ENCODE assay signal across 2 cellular contexts in the genomic region with DNA sequence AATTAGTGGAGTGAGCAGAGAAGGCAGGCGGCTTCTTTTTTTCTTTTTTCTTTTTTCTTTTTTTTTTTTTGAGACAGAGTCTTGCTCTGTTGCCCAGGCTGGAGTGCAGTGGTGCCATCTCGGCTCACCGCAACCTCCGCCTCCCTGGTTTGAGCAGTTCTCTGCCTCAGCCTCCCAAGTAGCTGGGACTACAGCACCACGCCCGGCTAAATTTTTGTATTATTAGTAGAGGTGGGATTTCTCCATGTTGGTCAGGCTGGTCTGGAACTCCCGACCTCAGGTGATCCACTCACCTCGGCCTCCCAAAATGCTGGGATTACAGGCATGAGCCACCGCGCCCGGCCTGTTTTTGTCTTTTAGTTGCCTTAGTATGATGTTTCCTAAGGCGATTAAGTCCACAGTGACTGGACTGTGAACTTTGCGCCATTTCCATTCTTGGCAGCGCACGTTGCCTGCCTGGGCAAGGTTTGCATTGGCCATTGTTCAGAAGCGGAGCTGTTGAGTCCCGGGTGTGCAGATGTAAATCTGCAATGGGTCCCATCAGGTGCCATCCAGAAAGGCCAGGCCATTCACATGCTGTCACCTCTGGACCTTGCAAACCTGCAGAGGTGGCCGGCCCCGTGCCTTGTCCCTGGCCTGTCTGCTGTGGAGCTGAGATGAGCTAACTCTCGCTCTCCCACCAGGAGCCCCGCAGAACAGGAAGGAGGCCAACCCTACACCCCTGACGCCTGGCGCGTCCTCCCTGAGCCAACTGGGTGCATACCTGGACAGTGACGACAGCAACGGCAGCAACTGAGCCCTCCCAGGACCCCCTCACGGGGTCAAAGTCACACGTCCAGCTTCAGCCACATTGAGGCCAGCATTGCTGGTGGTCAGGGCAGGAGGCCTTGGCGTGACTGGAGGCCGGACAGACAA.
TF ChIP-seq lines count a peak whose summit lies in the region.

No MANE protein-coding gene starts in this region.

TF ChIP-seq in GM12878, 131 proteins besides CTCF, POLR2A, EP300 and RAD21:
- TF ChIP-seq, protein P1, sequence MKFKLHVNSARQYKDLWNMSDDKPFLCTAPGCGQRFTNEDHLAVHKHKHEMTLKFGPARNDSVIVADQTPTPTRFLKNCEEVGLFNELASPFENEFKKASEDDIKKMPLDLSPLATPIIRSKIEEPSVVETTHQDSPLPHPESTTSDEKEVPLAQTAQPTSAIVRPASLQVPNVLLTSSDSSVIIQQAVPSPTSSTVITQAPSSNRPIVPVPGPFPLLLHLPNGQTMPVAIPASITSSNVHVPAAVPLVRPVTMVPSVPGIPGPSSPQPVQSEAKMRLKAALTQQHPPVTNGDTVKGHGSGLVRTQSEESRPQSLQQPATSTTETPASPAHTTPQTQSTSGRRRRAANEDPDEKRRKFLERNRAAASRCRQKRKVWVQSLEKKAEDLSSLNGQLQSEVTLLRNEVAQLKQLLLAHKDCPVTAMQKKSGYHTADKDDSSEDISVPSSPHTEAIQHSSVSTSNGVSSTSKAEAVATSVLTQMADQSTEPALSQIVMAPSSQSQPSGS (IDR thresholded peaks at IDR 0.05; ENCODE audit: low read length) = no peak
- no peak for TF ChIP-seq RUNX3 (IDR thresholded peaks at IDR 0.05; ENCODE audit: low read length)
- TF ChIP-seq, protein P2, sequence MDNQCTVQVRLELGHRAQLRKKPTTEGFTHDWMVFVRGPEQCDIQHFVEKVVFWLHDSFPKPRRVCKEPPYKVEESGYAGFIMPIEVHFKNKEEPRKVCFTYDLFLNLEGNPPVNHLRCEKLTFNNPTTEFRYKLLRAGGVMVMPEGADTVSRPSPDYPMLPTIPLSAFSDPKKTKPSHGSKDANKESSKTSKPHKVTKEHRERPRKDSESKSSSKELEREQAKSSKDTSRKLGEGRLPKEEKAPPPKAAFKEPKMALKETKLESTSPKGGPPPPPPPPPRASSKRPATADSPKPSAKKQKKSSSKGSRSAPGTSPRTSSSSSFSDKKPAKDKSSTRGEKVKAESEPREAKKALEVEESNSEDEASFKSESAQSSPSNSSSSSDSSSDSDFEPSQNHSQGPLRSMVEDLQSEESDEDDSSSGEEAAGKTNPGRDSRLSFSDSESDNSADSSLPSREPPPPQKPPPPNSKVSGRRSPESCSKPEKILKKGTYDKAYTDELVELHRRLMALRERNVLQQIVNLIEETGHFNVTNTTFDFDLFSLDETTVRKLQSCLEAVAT (IDR thresholded peaks at IDR 0.05) = no peak
- TF ChIP-seq SMC3 (IDR thresholded peaks at IDR 0.05; ENCODE audit: borderline replicate concordance, low read length) = no peak
- TF ChIP-seq EGR1 (IDR thresholded peaks at IDR 0.05; ENCODE audit: borderline replicate concordance in 1 of 2, low read depth in 2 of 2, low read length in 2 of 2) = no peak
- no peak for TF ChIP-seq NR2C2 (IDR thresholded peaks at IDR 0.05; ENCODE audit: borderline replicate concordance, control insufficient read depth, insufficient read length, low read depth)
- no peak for TF ChIP-seq TCF7 (IDR thresholded peaks at IDR 0.05; ENCODE audit: borderline replicate concordance)
- no peak for TF ChIP-seq ZNF384 (IDR thresholded peaks at IDR 0.05; ENCODE audit: borderline replicate concordance, low read depth, low read length)
- TF ChIP-seq TARDBP (IDR thresholded peaks at IDR 0.05; ENCODE audit: borderline replicate concordance) = no peak
- no peak for TF ChIP-seq CREB1 (IDR thresholded peaks at IDR 0.05; ENCODE audit: low read depth)
- no peak for TF ChIP-seq RFX5 (IDR thresholded peaks at IDR 0.05; ENCODE audit: low read depth, low read length)
- no peak for TF ChIP-seq SREBF2 (IDR thresholded peaks at IDR 0.05; ENCODE audit: low read length)

TF ChIP-seq in liver, 16 proteins besides CTCF, POLR2A, EP300 and RAD21:
- TF ChIP-seq FOXA2 (IDR thresholded peaks at IDR 0.05) = peak; percentile 82
- TF ChIP-seq HNF4G (IDR thresholded peaks at IDR 0.05) = peak; percentile 89
- peak in 1 of 2 donors; percentile 80 for TF ChIP-seq EGR1 (IDR thresholded peaks at IDR 0.05; ENCODE audit: low read depth in 2 of 2)
- peak; percentile 95 for TF ChIP-seq HNF4A (conservative IDR thresholded peaks at IDR 0.05)
- peak; percentile 86 for TF ChIP-seq FOXA1 (IDR thresholded peaks at IDR 0.05)
- TF ChIP-seq TAF1 (conservative IDR thresholded peaks at IDR 0.05) = no peak
- TF ChIP-seq YY1 (IDR thresholded peaks at IDR 0.05) = peak; percentile 93
- TF ChIP-seq SP1 (IDR thresholded peaks at IDR 0.05) = peak; percentile 99
- TF ChIP-seq, protein P3, sequence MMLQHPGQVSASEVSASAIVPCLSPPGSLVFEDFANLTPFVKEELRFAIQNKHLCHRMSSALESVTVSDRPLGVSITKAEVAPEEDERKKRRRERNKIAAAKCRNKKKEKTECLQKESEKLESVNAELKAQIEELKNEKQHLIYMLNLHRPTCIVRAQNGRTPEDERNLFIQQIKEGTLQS (IDR thresholded peaks at IDR 0.05) = peak; percentile 82
- TF ChIP-seq, protein P4, sequence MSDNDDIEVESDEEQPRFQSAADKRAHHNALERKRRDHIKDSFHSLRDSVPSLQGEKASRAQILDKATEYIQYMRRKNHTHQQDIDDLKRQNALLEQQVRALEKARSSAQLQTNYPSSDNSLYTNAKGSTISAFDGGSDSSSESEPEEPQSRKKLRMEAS (IDR thresholded peaks at IDR 0.05) = peak; percentile 98
- no peak for TF ChIP-seq NR2F2 (IDR thresholded peaks at IDR 0.05)
- peak; percentile 43 to 87 for TF ChIP-seq JUND (IDR thresholded peaks at IDR 0.05)
- TF ChIP-seq RXRA (IDR thresholded peaks at IDR 0.05) = peak; percentile 96 to 97
- peak in 1 of 2 donors; percentile 66 for TF ChIP-seq GABPA (IDR thresholded peaks at IDR 0.05 in 1 of 2, conservative IDR thresholded peaks at IDR 0.05 in 1 of 2)
- TF ChIP-seq, protein P5, sequence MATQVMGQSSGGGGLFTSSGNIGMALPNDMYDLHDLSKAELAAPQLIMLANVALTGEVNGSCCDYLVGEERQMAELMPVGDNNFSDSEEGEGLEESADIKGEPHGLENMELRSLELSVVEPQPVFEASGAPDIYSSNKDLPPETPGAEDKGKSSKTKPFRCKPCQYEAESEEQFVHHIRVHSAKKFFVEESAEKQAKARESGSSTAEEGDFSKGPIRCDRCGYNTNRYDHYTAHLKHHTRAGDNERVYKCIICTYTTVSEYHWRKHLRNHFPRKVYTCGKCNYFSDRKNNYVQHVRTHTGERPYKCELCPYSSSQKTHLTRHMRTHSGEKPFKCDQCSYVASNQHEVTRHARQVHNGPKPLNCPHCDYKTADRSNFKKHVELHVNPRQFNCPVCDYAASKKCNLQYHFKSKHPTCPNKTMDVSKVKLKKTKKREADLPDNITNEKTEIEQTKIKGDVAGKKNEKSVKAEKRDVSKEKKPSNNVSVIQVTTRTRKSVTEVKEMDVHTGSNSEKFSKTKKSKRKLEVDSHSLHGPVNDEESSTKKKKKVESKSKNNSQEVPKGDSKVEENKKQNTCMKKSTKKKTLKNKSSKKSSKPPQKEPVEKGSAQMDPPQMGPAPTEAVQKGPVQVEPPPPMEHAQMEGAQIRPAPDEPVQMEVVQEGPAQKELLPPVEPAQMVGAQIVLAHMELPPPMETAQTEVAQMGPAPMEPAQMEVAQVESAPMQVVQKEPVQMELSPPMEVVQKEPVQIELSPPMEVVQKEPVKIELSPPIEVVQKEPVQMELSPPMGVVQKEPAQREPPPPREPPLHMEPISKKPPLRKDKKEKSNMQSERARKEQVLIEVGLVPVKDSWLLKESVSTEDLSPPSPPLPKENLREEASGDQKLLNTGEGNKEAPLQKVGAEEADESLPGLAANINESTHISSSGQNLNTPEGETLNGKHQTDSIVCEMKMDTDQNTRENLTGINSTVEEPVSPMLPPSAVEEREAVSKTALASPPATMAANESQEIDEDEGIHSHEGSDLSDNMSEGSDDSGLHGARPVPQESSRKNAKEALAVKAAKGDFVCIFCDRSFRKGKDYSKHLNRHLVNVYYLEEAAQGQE (IDR thresholded peaks at IDR 0.05) = peak; percentile 83
- TF ChIP-seq, protein P6, sequence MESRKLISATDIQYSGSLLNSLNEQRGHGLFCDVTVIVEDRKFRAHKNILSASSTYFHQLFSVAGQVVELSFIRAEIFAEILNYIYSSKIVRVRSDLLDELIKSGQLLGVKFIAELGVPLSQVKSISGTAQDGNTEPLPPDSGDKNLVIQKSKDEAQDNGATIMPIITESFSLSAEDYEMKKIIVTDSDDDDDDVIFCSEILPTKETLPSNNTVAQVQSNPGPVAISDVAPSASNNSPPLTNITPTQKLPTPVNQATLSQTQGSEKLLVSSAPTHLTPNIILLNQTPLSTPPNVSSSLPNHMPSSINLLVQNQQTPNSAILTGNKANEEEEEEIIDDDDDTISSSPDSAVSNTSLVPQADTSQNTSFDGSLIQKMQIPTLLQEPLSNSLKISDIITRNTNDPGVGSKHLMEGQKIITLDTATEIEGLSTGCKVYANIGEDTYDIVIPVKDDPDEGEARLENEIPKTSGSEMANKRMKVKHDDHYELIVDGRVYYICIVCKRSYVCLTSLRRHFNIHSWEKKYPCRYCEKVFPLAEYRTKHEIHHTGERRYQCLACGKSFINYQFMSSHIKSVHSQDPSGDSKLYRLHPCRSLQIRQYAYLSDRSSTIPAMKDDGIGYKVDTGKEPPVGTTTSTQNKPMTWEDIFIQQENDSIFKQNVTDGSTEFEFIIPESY (IDR thresholded peaks at IDR 0.05) = peak; percentile 92
TF ChIP-seq in liver: peak in this region for 14.
